29 cellular contexts compared by ENCODE assay signal in genomic region chr10:89421018-89421476, GRCh38. TPM values are rescaled to one million over a fixed set of nuclear protein-coding genes. Genes with fewer than 3 reads are reported as not detected.
DNase-seq lines count a peak whose midpoint lies in the region; ATAC-seq and TF ChIP-seq lines count a peak whose summit lies in the region.
"Had no signal": no experiment of that assay in that cellular context is flagged by ENCODE, and none has a peak within 500 bp of the region (broad histone marks: within the 10 kb centered on the region; RNA-seq: fewer than 3 reads in every experiment).

No MANE protein-coding gene starts in this region.

- no peak for ATAC-seq in CD8-positive, alpha-beta T cell
- ATAC-seq in effector memory CD8-positive, alpha-beta T cell (replicated peaks): no peak
- no peak for ATAC-seq in memory B cell (ENCODE audit: low read depth)
- ATAC-seq: Panc1; stimulated activated memory B cell treated with anti-CD40 and anti-IgM and Interleukin-4, amounts not matched to agents 10 μg/mL and 1 μg/mL and 100 μg/mL, for 72 hours had no signal

- no peak overlapping the region for H3K27ac ChIP-seq in CD8-positive, alpha-beta T cell (ENCODE audit: low read depth, low read length)
- H3K27ac ChIP-seq in adrenal gland: peak overlapping the region in 1 of 5 donors; percentile 32
- H3K27ac ChIP-seq: cardiac muscle cell, KMS-11, SJCRH30 had no signal

- TF ChIP-seq CTCF in CD8-positive, alpha-beta T cell (IDR thresholded peaks at IDR 0.05): no peak
- TF ChIP-seq CTCF in adrenal gland (IDR thresholded peaks at IDR 0.05): no peak

- H3K27me3 Mint-ChIP-seq in CD8-positive, alpha-beta T cell (ENCODE audit: low read depth): no peaks in the 10 kb centered on the region
- no peaks in the 10 kb centered on the region for H3K27me3 Mint-ChIP-seq in effector memory CD8-positive, alpha-beta T cell
- no peaks in the 10 kb centered on the region for H3K27me3 Mint-ChIP-seq in memory B cell
- H3K27me3 Mint-ChIP-seq: stimulated activated memory B cell treated with anti-CD40 and anti-IgM and Interleukin-4, amounts not matched to agents 10 μg/mL and 1 μg/mL and 100 μg/mL, for 72 hours had no signal

- 62 to 91% (median 75%) methylated on average over 2 of the region's 2 CpGs for WGBS in adrenal gland, 4 donors

- peaks cover 33% of the 10 kb centered on the region for H3K4me1 Mint-ChIP-seq in CD8-positive, alpha-beta T cell (ENCODE audit: low read depth)
- peaks cover 15 to 28% of the 10 kb centered on the region in 2 donors for H3K4me1 Mint-ChIP-seq in effector memory CD8-positive, alpha-beta T cell (ENCODE audit: low read depth in 2 of 2)
- peaks cover 25% of the 10 kb centered on the region for H3K4me1 Mint-ChIP-seq in memory B cell

- peaks cover 3% of the 10 kb centered on the region for H3K36me3 ChIP-seq in CD8-positive, alpha-beta T cell (ENCODE audit: insufficient read depth, low read length)
- no peaks in the 10 kb centered on the region for H3K36me3 ChIP-seq in adrenal gland (replicated peaks in 1 of 2)
- H3K36me3 ChIP-seq: cardiac muscle cell, SJCRH30 had no signal

- H3K9me3 ChIP-seq in CD8-positive, alpha-beta T cell (ENCODE audit: low read length): no peaks in the 10 kb centered on the region
- no peaks in the 10 kb centered on the region for H3K9me3 ChIP-seq in adrenal gland (replicated peaks in 1 of 3)
- H3K9me3 ChIP-seq: SJCRH30 had no signal

- H3K4me1 ChIP-seq in CD8-positive, alpha-beta T cell (ENCODE audit: insufficient read depth, low read length): peaks cover 30% of the 10 kb centered on the region
- peaks cover 6 to 48% of the 10 kb centered on the region in 2 donors for H3K4me1 ChIP-seq in adrenal gland (replicated peaks in 1 of 2)
- H3K4me1 ChIP-seq: SJCRH30 had no signal

- no peak for DNase-seq in CD8-positive, alpha-beta T cell
- peak; percentile 35 for DNase-seq in NCI-H187 treated with DMSO at 0.1 percent for 48 hours (lab: John Stamatoyannopoulos, UW)
- no peak for DNase-seq in effector memory CD8-positive, alpha-beta T cell
- no peak for DNase-seq in memory B cell (ENCODE audit: low spot score in 2 of 2)
- DNase-seq in NCI-H446 (lab: John Stamatoyannopoulos, UW): no peak
- DNase-seq in adrenal gland: no peak
- DNase-seq in retina: no peak
- DNase-seq in GOT3 (lab: John Stamatoyannopoulos, UW): no peak
- DNase-seq: activated CD4-positive, alpha-beta T cell treated with anti-CD3 and anti-CD28 coated beads, Interleukin-2, amount 50 U/mL, for 48 hours; activated gamma-delta T cell; activated T-cell treated with anti-CD3 and anti-CD28 coated beads for 4 hours; amniotic stem cell; DMS153; foreskin fibroblast; hippocampal formation; NCI-H1048; NCI-H1930; NCI-H446 treated with DMSO at 0.1 percent for 48 hours; SJCRH30; small intestine had no signal

- H3K27ac Mint-ChIP-seq in CD8-positive, alpha-beta T cell: peak overlapping the region; percentile 62
- peak overlapping the region; percentile 46 to 60 for H3K27ac Mint-ChIP-seq in effector memory CD8-positive, alpha-beta T cell
- H3K27ac Mint-ChIP-seq in memory B cell: peak overlapping the region; percentile 35
- H3K27ac Mint-ChIP-seq: stimulated activated memory B cell treated with anti-CD40 and anti-IgM and Interleukin-4, amounts not matched to agents 10 μg/mL and 1 μg/mL and 100 μg/mL, for 72 hours; T-helper 1 cell treated with Interleukin-12 subunit alpha and Interleukin-12 subunit beta and Interleukin-4 antibody, amounts not matched to agents 30 μg/mL and 1 μg/mL, for 36 hours had no signal

- no peaks in the 10 kb centered on the region for H3K27me3 ChIP-seq in CD8-positive, alpha-beta T cell (ENCODE audit: insufficient read depth, low read length)
- H3K27me3 ChIP-seq in adrenal gland: no peaks in the 10 kb centered on the region
- H3K27me3 ChIP-seq: cardiac muscle cell, SJCRH30 had no signal

- H3K4me3 ChIP-seq in CD8-positive, alpha-beta T cell (ENCODE audit: low read depth, low read length): no peak overlapping the region
- H3K4me3 ChIP-seq in adrenal gland: no peak overlapping the region
- H3K4me3 ChIP-seq: cardiac muscle cell, SJCRH30 had no signal

- H3K36me3 Mint-ChIP-seq in CD8-positive, alpha-beta T cell: peaks cover 26% of the 10 kb centered on the region
- H3K36me3 Mint-ChIP-seq in effector memory CD8-positive, alpha-beta T cell (ENCODE audit: insufficient read depth): peaks cover 40% of the 10 kb centered on the region
- peaks cover 16% of the 10 kb centered on the region for H3K36me3 Mint-ChIP-seq in memory B cell
- H3K36me3 Mint-ChIP-seq: stimulated activated memory B cell treated with anti-CD40 and anti-IgM and Interleukin-4, amounts not matched to agents 10 μg/mL and 1 μg/mL and 100 μg/mL, for 72 hours had no signal

- POLR2A ChIA-PET in CD8-positive, alpha-beta T cell (lab: Charles Lee): interaction anchor here (1.2 kb wide), 1 partner anchor 28 kb away, joined by 3 read pairs; the partner anchor contains the start of gene IFIT1

- no peaks in the 10 kb centered on the region for H3K9me3 Mint-ChIP-seq in CD8-positive, alpha-beta T cell
- H3K9me3 Mint-ChIP-seq in effector memory CD8-positive, alpha-beta T cell: no peaks in the 10 kb centered on the region
- H3K9me3 Mint-ChIP-seq in memory B cell: no peaks in the 10 kb centered on the region
- H3K9me3 Mint-ChIP-seq: stimulated activated memory B cell treated with anti-CD40 and anti-IgM and Interleukin-4, amounts not matched to agents 10 μg/mL and 1 μg/mL and 100 μg/mL, for 72 hours; T-helper 1 cell treated with Interleukin-12 subunit alpha and Interleukin-12 subunit beta and Interleukin-4 antibody, amounts not matched to agents 30 μg/mL and 1 μg/mL, for 36 hours had no signal

- H3K4me3 Mint-ChIP-seq in CD8-positive, alpha-beta T cell: no peak overlapping the region
- H3K4me3 Mint-ChIP-seq in effector memory CD8-positive, alpha-beta T cell: no peak overlapping the region
- H3K4me3 Mint-ChIP-seq in memory B cell: no peak overlapping the region
- H3K4me3 Mint-ChIP-seq: stimulated activated memory B cell treated with anti-CD40 and anti-IgM and Interleukin-4, amounts not matched to agents 10 μg/mL and 1 μg/mL and 100 μg/mL, for 72 hours; T-helper 1 cell treated with Interleukin-12 subunit alpha and Interleukin-12 subunit beta and Interleukin-4 antibody, amounts not matched to agents 30 μg/mL and 1 μg/mL, for 36 hours had no signal

- CTCF ChIA-PET in CD8-positive, alpha-beta T cell (lab: Charles Lee): no interaction called here

- no peak for TF ChIP-seq POLR2A in adrenal gland (IDR thresholded peaks at IDR 0.05)

- intact Hi-C loops in CD8-positive, alpha-beta T cell (cut with DNase I, micrococcal nuclease): loop anchor here in 1 of 2 experiments (5.0 kb wide), 1 partner anchor 1441 kb away; no protein-coding TSS in a partner anchor
- intact Hi-C loops in adrenal gland (cut with DNase I): no loop called here

RNA-seq across cellular contexts. Expression of gene IFIT5, which starts 6.7 kb away (rescaled TPM):
- total RNA-seq in CD8-positive, alpha-beta T cell: 10 to 100 TPM; 15.0 to 16.1 TPM
- total RNA-seq in adrenal gland: 10 to 100 TPM in 7 of 8 donors, 1 to 10 TPM in 1; 6.7 to 38.9 (median 18.6) TPM
- polyA plus RNA-seq in adrenal gland: 10 to 100 TPM in 1 of 3 donors, 1 to 10 TPM in 2; 6.9 to 38.4 (median 8.5) TPM

RNA-seq across cellular contexts. Expression of gene IFIT1, which starts 28.6 kb away (rescaled TPM):
- total RNA-seq in CD8-positive, alpha-beta T cell: 1 to 10 TPM; 1.9 to 2.5 TPM
- total RNA-seq in adrenal gland: 10 to 100 TPM; 20.9 to 76.3 (median 62.0) TPM
- 100 to 1,000 TPM in 1 of 3 donors, 10 to 100 TPM in 2; 24.8 to 168 (median 32.8) TPM for polyA plus RNA-seq in adrenal gland

RNA-seq across cellular contexts. Expression of gene IFIT1B, which starts 43.2 kb away (rescaled TPM):
- total RNA-seq in CD8-positive, alpha-beta T cell: not detected
- under 1 TPM in 2 of 8 donors, not detected in 6; 0.16 to 0.30 TPM for total RNA-seq in adrenal gland
- under 1 TPM in 1 of 3 donors, not detected in 2; 0.07 TPM for polyA plus RNA-seq in adrenal gland
- total RNA-seq: cardiac muscle cell, dermis microvascular lymphatic vessel endothelial cell, endothelial cell of umbilical vein, HT-29, lower leg skin, SJCRH30 had no signal
- polyA plus RNA-seq: endothelial cell of umbilical vein, small intestine had no signal

Comparison
In these comparisons a context has a peak if more than half of its experiments do, and no peak if none do; other contexts are left out.
1. RNA of gene IFIT1, which starts 28.6 kb away (total RNA-seq): 20.9 to 76.3 TPM in adrenal gland; 1.9 to 2.5 TPM in CD8-positive, alpha-beta T cell; every median in the first group is over 4 times any median in the second.
2. Peak in every context shown above with its lines, with median percentiles within 50 percentile points of each other: H3K27ac Mint-ChIP-seq.